8 cellular contexts compared by ENCODE assay signal in genomic region chr17:14737984-14738651, GRCh38.
DNase-seq lines count a peak whose midpoint lies in the region; ATAC-seq and TF ChIP-seq lines count a peak whose summit lies in the region.

No MANE protein-coding gene starts in this region.

- DNase-seq in M059J (ENCODE audit: low read depth) (peak; percentile 97), epidermal melanocyte (ENCODE audit: insufficient read length, low spot score) (peak; percentile 70), NCI-H1105 (lab: John Stamatoyannopoulos, UW) (no peak), occipital lobe (lab: John Stamatoyannopoulos, UW) (no peak)
- DNase-seq in stimulated activated CD4-positive, alpha-beta T cell treated with anti-CD3 and anti-CD28 coated beads, Interleukin-4, amount 100 ng/mL, for 1 hour, result no peak
- DNase-seq in activated CD4-positive, alpha-beta T cell treated with anti-CD3 and anti-CD28 coated beads for 48 hours, result no peak

- no peaks in the 10 kb centered on the region for H3K27me3 ChIP-seq in neutrophil

- ATAC-seq in GM19395 (IDR thresholded peaks at IDR 0.05; ENCODE audit: unreplicated experiment), result peak; percentile 53

- H3K27ac ChIP-seq in neutrophil, result peak overlapping the region; percentile 74

- peaks cover 33 to 57% of the 10 kb centered on the region in 2 experiments for H3K4me1 ChIP-seq in neutrophil (ENCODE audit: control insufficient read depth in 1 of 2, insufficient read depth in 1 of 2, low read depth in 1 of 2, low read length in 1 of 2)

- no peaks in the 10 kb centered on the region for H3K9me3 ChIP-seq in neutrophil

- no peaks in the 10 kb centered on the region for H3K36me3 ChIP-seq in neutrophil

- no peak overlapping the region for H3K4me3 ChIP-seq in neutrophil (ENCODE audit: low read depth in 1 of 2, low read length in 1 of 2)

- no peak for TF ChIP-seq CTCF in neutrophil (IDR thresholded peaks at IDR 0.05)

Comparison
In these comparisons a context has a peak if more than half of its experiments do, and no peak if none do; other contexts are left out.
1. DNase-seq: peak in M059J (single experiment) and epidermal melanocyte (single experiment); none in stimulated activated CD4-positive, alpha-beta T cell treated with anti-CD3 and anti-CD28 coated beads, Interleukin-4, amount 100 ng/mL, for 1 hour (single experiment), NCI-H1105 (single experiment), activated CD4-positive, alpha-beta T cell treated with anti-CD3 and anti-CD28 coated beads for 48 hours (single experiment) and occipital lobe (single experiment).